27 cellular contexts compared by ENCODE assay signal in genomic region chr11:72594493-72595291, GRCh38.
A peak's percentile ranks its signal among the peaks of the same experiment; 100 is the strongest.
DNase-seq lines count a peak whose midpoint lies in the region; FAIRE-seq and TF ChIP-seq lines count a peak whose summit lies in the region.
"Had no signal": no experiment of that assay in that cellular context is flagged by ENCODE, and none has a peak within 500 bp of the region (broad histone marks: within the 10 kb centered on the region; RNA-seq: fewer than 3 reads in every experiment).

No MANE protein-coding gene starts in this region.

- H3K23ac ChIP-seq in H1 (ENCODE audit: insufficient read length), result no peak overlapping the region
- H3K23ac ChIP-seq in neuronal stem cell (ENCODE audit: low read depth, low read length, poor library complexity), result no peak overlapping the region

- H3K27ac ChIP-seq in angular gyrus (ENCODE audit: low read depth, low read length) (peak overlapping the region; percentile 11), H1 (ENCODE audit: low read depth, low read length) (no peak overlapping the region), neuronal stem cell (replicated peaks; ENCODE audit: low read length) (no peak overlapping the region), RWPE1 (no peak overlapping the region)
- H3K27ac ChIP-seq: 22Rv1, Peyer's patch, SJSA1 had no signal

- H4K91ac ChIP-seq in H1 (replicated peaks; ENCODE audit: insufficient read length, low read length) (peak overlapping the region; percentile 78), neuronal stem cell (ENCODE audit: low read depth, low read length, poor library complexity) (no peak overlapping the region)

- H3K79me2 ChIP-seq in H1 (ENCODE audit: control insufficient read depth in 1 of 2, insufficient read depth in 2 of 2, low read length in 2 of 2), result no peaks in the 10 kb centered on the region

- H2AK5ac ChIP-seq in H1 (ENCODE audit: low read depth, low read length) (peak overlapping the region; percentile 33; the same call in 1 of the 2 replicates), neuronal stem cell (ENCODE audit: low read depth, low read length) (peak overlapping the region; percentile 91)

- H3K4me3 ChIP-seq in H1 (ENCODE audit: extremely low read depth in 1 of 4, insufficient read depth in 2 of 4, low read depth in 3 of 4, low read length in 4 of 4) (no peak overlapping the region), neuronal stem cell (ENCODE audit: low read length in 2 of 2) (no peak overlapping the region)
- H3K4me3 ChIP-seq: K562, Peyer's patch, SJSA1 had no signal

- peak overlapping the region; percentile 34 for H2BK20ac ChIP-seq in H1 (ENCODE audit: low read length)

- H2BK5ac ChIP-seq in H1 (ENCODE audit: low read depth, low read length) (peak overlapping the region; percentile 40; the same call in 1 of the 2 replicates), neuronal stem cell (ENCODE audit: low read length) (no peak overlapping the region)

- 59% methylated on average over 8 of the region's 8 CpGs; no CpG with 5 or more reads in 1 of the 2 experiments for WGBS in H1 (ENCODE audit: extremely low coverage in 1 of 2, insufficient coverage in 1 of 2, insufficient read length in 1 of 2, insufficient replicate concordance in 2 of 2, low coverage in 1 of 2, low lambda C conversion rate in 2 of 2, missing lambda C conversion rate in 1 of 2), 2 experiments
- no CpG with 5 or more reads among the region's 8 CpGs for WGBS in neuronal stem cell (ENCODE audit: extremely low coverage in 2 of 2, insufficient read length in 2 of 2, insufficient replicate concordance in 1 of 2), 2 donors

- peak overlapping the region; percentile 68; the same call in 1 of the 2 replicates for H2BK12ac ChIP-seq in H1 (ENCODE audit: low read depth, low read length)
- peak overlapping the region; percentile 44 for H2BK12ac ChIP-seq in neuronal stem cell (ENCODE audit: low read length)

- H2BK15ac ChIP-seq in H1 (ENCODE audit: low read length) (peak overlapping the region; percentile 93; the same call in 1 of the 2 replicates), neuronal stem cell (ENCODE audit: low read length) (peak overlapping the region; percentile 72)

- peak; percentile 39 for DNase-seq in DMS 273 (lab: John Stamatoyannopoulos, UW; ENCODE audit: unreplicated experiment)
- DNase-seq in DMS 273 treated with DMSO at 0.1 percent for 48 hours (lab: John Stamatoyannopoulos, UW), result no peak
- DNase-seq in H1 (ENCODE audit: low read depth in 1 of 2, low spot score in 2 of 2), result no peak
- no peak for DNase-seq in neuronal stem cell (ENCODE audit: low spot score)
- no peak for DNase-seq in RWPE1 (ENCODE audit: low spot score)
- DNase-seq in putamen (ENCODE audit: low spot score), result no peak
- no peak for DNase-seq in NCI-H2196 (lab: John Stamatoyannopoulos, UW; ENCODE audit: unreplicated experiment)
- DNase-seq: AML-193; C1 segment of cervical spinal cord; Calu3; CD8-positive, alpha-beta memory T cell; DMS53; GDM1; H9; MM.1S; NCI-H1092; NCI-H1436; NCI-H187 treated with DMSO at 0.1 percent for 48 hours; NCI-H2227 treated with DMSO at 0.1 percent for 48 hours; NCI-H510A treated with DMSO at 0.1 percent for 48 hours; NCI-H748 treated with DMSO at 0.1 percent for 48 hours; Peyer's patch had no signal

- H3K79me1 ChIP-seq in H1 (ENCODE audit: low read depth, low read length) (no peaks in the 10 kb centered on the region), neuronal stem cell (ENCODE audit: low read depth, low read length) (no peaks in the 10 kb centered on the region)

- H2BK120ac ChIP-seq in H1 (replicated peaks; ENCODE audit: low read depth, low read length) (no peak overlapping the region), neuronal stem cell (ENCODE audit: low read depth, low read length) (no peak overlapping the region)

- peak overlapping the region; percentile 36 for H3K4ac ChIP-seq in H1 (replicated peaks; ENCODE audit: insufficient read length, low read depth, low read length)
- H3K4ac ChIP-seq in neuronal stem cell (ENCODE audit: low read length), result no peak overlapping the region

- no peak overlapping the region for H3K14ac ChIP-seq in H1 (ENCODE audit: insufficient read length)
- H3K14ac ChIP-seq in neuronal stem cell (ENCODE audit: low read length), result peak overlapping the region; percentile 61

- H3K56ac ChIP-seq in H1 (replicated peaks; ENCODE audit: insufficient read length, low read depth, low read length), result no peak overlapping the region

- H3K9ac ChIP-seq in H1 (replicated peaks in 1 of 4; ENCODE audit: extremely low read depth in 1 of 4, low read depth in 3 of 4, low read length in 3 of 4) (no peak overlapping the region), neuronal stem cell (ENCODE audit: low read depth, low read length, poor library complexity) (no peak overlapping the region)

- H3K27me3 ChIP-seq in H1 (replicated peaks in 1 of 4; ENCODE audit: control insufficient read depth in 3 of 4, extremely low read depth in 1 of 4, insufficient read depth in 3 of 4, low read length in 3 of 4) (peaks cover 10 to 40% (median 28%) of the 10 kb centered on the region in 4 experiments), neuronal stem cell (ENCODE audit: control insufficient read depth in 3 of 3, insufficient read depth in 3 of 3, low read depth in 1 of 3, low read length in 3 of 3) (peaks cover 5 to 95% (median 29%) of the 10 kb centered on the region in 3 experiments)

- H3K23me2 ChIP-seq in H1 (ENCODE audit: low read depth, low read length), result peaks cover 5% of the 10 kb centered on the region; the same call in 1 of the 2 replicates

- no peak for TF ChIP-seq CTCF in H1 (IDR thresholded peaks at IDR 0.05; ENCODE audit: control extremely low read depth in 1 of 3, insufficient read depth in 1 of 3, low read depth in 1 of 3, low read length in 3 of 3)
- no peak for TF ChIP-seq CTCF in RWPE1 (conservative IDR thresholded peaks at IDR 0.05; ENCODE audit: low read depth)

- POLR2A ChIA-PET in H1 (lab: Charles Lee; ENCODE audit: partially characterized antibody) (interaction anchor here (0.9 to 1.3 kb wide), 4 partner anchors 14 to 86 kb away, joined by 3 to 4 read pairs (median 4); no protein-coding TSS in a partner anchor), RWPE1 (lab: Yijun Ruan, JAX; ENCODE audit: low non-redundant PET) (no interaction called here)

- no peaks in the 10 kb centered on the region for H3K9me3 ChIP-seq in H1 (ENCODE audit: insufficient read depth in 2 of 2, low read depth in 1 of 2, low read length in 1 of 2)
- no peaks in the 10 kb centered on the region for H3K9me3 ChIP-seq in neuronal stem cell (replicated peaks in 1 of 2; ENCODE audit: control insufficient read depth in 2 of 2, insufficient read depth in 1 of 2, low read depth in 1 of 2, low read length in 2 of 2)
- H3K9me3 ChIP-seq: Peyer's patch, SJSA1 had no signal

- no peaks in the 10 kb centered on the region for H3K36me3 ChIP-seq in H1 (ENCODE audit: control insufficient read depth in 2 of 4, insufficient read depth in 4 of 4, low read length in 3 of 4)
- H3K36me3 ChIP-seq in neuronal stem cell (replicated peaks in 1 of 2; ENCODE audit: control insufficient read depth in 2 of 2, insufficient read depth in 2 of 2, low read length in 2 of 2), result no peaks in the 10 kb centered on the region
- H3K36me3 ChIP-seq: Peyer's patch, SJSA1 had no signal

- no peak for TF ChIP-seq EP300 in H1 (IDR thresholded peaks at IDR 0.05; ENCODE audit: borderline replicate concordance in 1 of 2, low read depth in 2 of 2, low read length in 2 of 2)

- TF ChIP-seq POLR2A in H1 (IDR thresholded peaks at IDR 0.05; ENCODE audit: control extremely low read depth in 1 of 2, low read depth in 2 of 2, low read length in 2 of 2), result no peak

- H4K5ac ChIP-seq in H1 (ENCODE audit: insufficient read length, low read depth, low read length), result peak overlapping the region; percentile 48

- H3K4me1 ChIP-seq in H1 (replicated peaks in 1 of 4; ENCODE audit: control insufficient read depth in 3 of 4, insufficient read depth in 4 of 4, low read length in 3 of 4) (peaks cover 5 to 27% (median 18%) of the 10 kb centered on the region in 4 experiments), neuronal stem cell (ENCODE audit: control insufficient read depth in 2 of 2, insufficient read depth in 1 of 2, low read depth in 1 of 2, low read length in 2 of 2) (peaks cover 0 to 35% of the 10 kb centered on the region in 2 donors)
- H3K4me1 ChIP-seq: SJSA1 had no signal

- H2AFZ ChIP-seq in H1 (ENCODE audit: low read length) (no peak overlapping the region), neuronal stem cell (ENCODE audit: low read length) (no peak overlapping the region)

- FAIRE-seq in H1 (lab: Jason Lieb, UNC), result no peak
- FAIRE-seq: GM18507, K562 had no signal

- H4K8ac ChIP-seq in H1 (ENCODE audit: extremely low read depth, insufficient read depth, low read length) (no peak overlapping the region), neuronal stem cell (ENCODE audit: low read depth, low read length) (no peak overlapping the region)

- CTCF ChIA-PET in H1 (lab: Charles Lee; ENCODE audit: partially characterized antibody), result interaction anchor here (0.6 to 14.6 kb wide), 9 partner anchors 8 to 837 kb away, joined by 3 to 552 read pairs (median 5); partner anchors contain the start of gene PDE2A
- CTCF ChIA-PET in RWPE1 (lab: Yijun Ruan, JAX), result interaction anchor here (1.6 kb wide), 1 partner anchor 123 kb away, joined by 4 read pairs; no protein-coding TSS in a partner anchor

- H3K4me2 ChIP-seq in H1 (ENCODE audit: insufficient read depth in 1 of 2, low read depth in 2 of 2, low read length in 2 of 2), result peak overlapping the region; percentile 26 to 44
- H3K4me2 ChIP-seq in neuronal stem cell (ENCODE audit: insufficient read depth, low read length, poor library complexity, severe bottlenecking), result no peak overlapping the region

- H3K18ac ChIP-seq in H1 (ENCODE audit: extremely low read depth, low read length) (peak overlapping the region; percentile 26), neuronal stem cell (ENCODE audit: low read length) (peak overlapping the region; percentile 77)

- H4K20me1 ChIP-seq in H1 (replicated peaks in 1 of 2; ENCODE audit: control insufficient read depth in 1 of 2, insufficient read depth in 2 of 2, low read length in 2 of 2), result no peaks in the 10 kb centered on the region

- TF ChIP-seq RAD21 in H1 (IDR thresholded peaks at IDR 0.05 in 1 of 2, conservative IDR thresholded peaks at IDR 0.05 in 1 of 2; ENCODE audit: low read depth in 2 of 2, low read length in 2 of 2), result no peak

TF ChIP-seq in H1, 55 proteins besides CTCF, POLR2A, EP300 and RAD21:
- no peak for TF ChIP-seq CTBP2 (IDR thresholded peaks at IDR 0.05; ENCODE audit: borderline replicate concordance, insufficient read depth, insufficient read length, low read length)
- TF ChIP-seq TEAD4 (IDR thresholded peaks at IDR 0.05; ENCODE audit: low read depth, low read length), result peak; percentile 48; the same call in 1 of the 2 replicates
